Comparison of ENCODE assay signal across 8 cellular contexts in the genomic region with DNA sequence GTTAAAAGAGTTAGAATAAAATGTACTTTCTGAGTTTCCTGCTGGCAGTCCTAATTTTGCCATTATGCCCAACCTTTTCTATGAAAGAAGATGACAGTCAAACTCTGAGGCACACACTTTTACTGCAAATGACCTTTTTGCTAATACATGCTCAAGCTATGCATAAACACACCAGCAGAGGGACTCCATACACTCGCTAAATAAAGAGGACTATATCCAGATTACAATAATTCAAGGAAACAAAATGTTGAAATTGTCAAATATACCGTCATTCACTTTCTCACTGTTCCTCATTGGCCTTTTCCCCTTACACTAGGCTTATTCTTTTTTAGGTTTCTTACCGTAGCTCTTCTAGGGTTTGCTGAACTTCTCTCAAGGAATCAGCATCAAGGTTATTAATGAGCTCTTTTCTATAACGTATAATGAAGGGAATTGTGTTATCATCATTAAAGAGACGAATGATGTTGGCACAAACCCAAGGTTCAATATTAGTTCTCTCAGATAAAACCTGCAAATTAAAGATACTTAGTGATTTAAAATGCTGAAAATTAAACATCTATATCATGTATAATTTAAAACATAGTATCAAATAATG. TPM values are rescaled to one million over a fixed set of nuclear protein-coding genes. Genes with fewer than 3 reads are reported as not detected.
DNase-seq lines count a peak whose midpoint lies in the region; ATAC-seq and TF ChIP-seq lines count a peak whose summit lies in the region.

No MANE protein-coding gene starts in this region.

- H3K4me1 ChIP-seq in CD4-positive, alpha-beta memory T cell (ENCODE audit: insufficient read depth, low read length): peaks cover 14% of the 10 kb centered on the region
- H3K4me1 ChIP-seq in HAP-1 (no peaks in the 10 kb centered on the region), Panc1 (ENCODE audit: control insufficient read depth, insufficient read depth, low read length) (no peaks in the 10 kb centered on the region), endodermal cell (ENCODE audit: control insufficient read depth, insufficient read depth, low read length) (no peaks in the 10 kb centered on the region)

- no peak overlapping the region for H3K27ac ChIP-seq in CD4-positive, alpha-beta memory T cell (ENCODE audit: low read depth, low read length)
- H3K27ac ChIP-seq in Panc1 (ENCODE audit: low read length): no peak overlapping the region
- no peak overlapping the region for H3K27ac ChIP-seq in endodermal cell (ENCODE audit: low read depth, low read length)

- H3K4me1 Mint-ChIP-seq in CD4-positive, alpha-beta memory T cell: peaks cover 16 to 22% (median 20%) of the 10 kb centered on the region in 4 donors
- peaks cover 6% of the 10 kb centered on the region for H3K4me1 Mint-ChIP-seq in endodermal cell

- H3K4me3 ChIP-seq in CD4-positive, alpha-beta memory T cell (ENCODE audit: low read length in 2 of 2): no peak overlapping the region
- H3K4me3 ChIP-seq in HAP-1: no peak overlapping the region
- no peak overlapping the region for H3K4me3 ChIP-seq in Panc1 (ENCODE audit: low read depth in 2 of 2, low read length in 2 of 2)
- no peak overlapping the region for H3K4me3 ChIP-seq in endodermal cell (ENCODE audit: low read length)

- 87 to 93% methylated on average over 3 to 5 of the region's 5 CpGs for whole genome bisulfite sequencing in endodermal cell (ENCODE audit: insufficient coverage in 1 of 2, insufficient read length in 1 of 2), 2 experiments

- in situ Hi-C loops in HAP-1 (cut with MboI; ENCODE audit: low sequenced_read_pairs): no loop called here
- in situ Hi-C loops in Panc1 (cut with HindIII; ENCODE audit: low pct_unique_long_range_greater_than_20kb, low sequenced_read_pairs): no loop called here

- H3K27ac Mint-ChIP-seq in CD4-positive, alpha-beta memory T cell: peak overlapping the region in 1 of 7 donors; percentile 10
- no peak overlapping the region for H3K27ac Mint-ChIP-seq in endodermal cell

- no peak overlapping the region for H3K9ac ChIP-seq in endodermal cell (ENCODE audit: extremely low read depth, low read length, poor library complexity, severe bottlenecking)

- no peaks in the 10 kb centered on the region for H3K27me3 Mint-ChIP-seq in CD4-positive, alpha-beta memory T cell
- no peaks in the 10 kb centered on the region for H3K27me3 Mint-ChIP-seq in endodermal cell (ENCODE audit: insufficient read depth)

- intact Hi-C loops in CD4-positive, alpha-beta memory T cell (cut with micrococcal nuclease): no loop called here
- intact Hi-C loops in Panc1 (cut with micrococcal nuclease; ENCODE audit: unreplicated experiment): no loop called here

- POLR2A ChIA-PET in CD4-positive, alpha-beta memory T cell (lab: Charles Lee; ENCODE audit: partially characterized antibody): no interaction called here
- POLR2A ChIA-PET in Panc1 (lab: Charles Lee): interaction anchor here (1.0 kb wide), 1 partner anchor 25 kb away, joined by 9 read pairs; the partner anchor contains the start of gene SRBD1

- H3K27me3 ChIP-seq in CD4-positive, alpha-beta memory T cell (ENCODE audit: insufficient read depth, low read length): no peaks in the 10 kb centered on the region
- H3K27me3 ChIP-seq in HAP-1 (ENCODE audit: low read depth) (no peaks in the 10 kb centered on the region), Panc1 (ENCODE audit: control insufficient read depth, insufficient read depth, low read length) (no peaks in the 10 kb centered on the region), endodermal cell (ENCODE audit: control insufficient read depth, insufficient read depth, low read length, poor library complexity, severe bottlenecking) (no peaks in the 10 kb centered on the region)

- CTCF ChIA-PET in CD4-positive, alpha-beta memory T cell (lab: Charles Lee; ENCODE audit: partially characterized antibody): interaction anchor here (0.9 to 2.1 kb wide), 6 partner anchors 9 to 64 kb away, joined by 3 to 10 read pairs (median 4); partner anchors contain the start of gene SRBD1
- CTCF ChIA-PET in Panc1 (lab: Charles Lee): interaction anchor here (0.7 to 1.0 kb wide), 5 partner anchors 8 to 744 kb away, joined by 3 to 5 read pairs (median 5); no protein-coding TSS in a partner anchor

- H3K36me3 ChIP-seq in CD4-positive, alpha-beta memory T cell (ENCODE audit: insufficient read depth, low read length): no peaks in the 10 kb centered on the region
- H3K36me3 ChIP-seq in HAP-1 (replicated peaks) (peaks cover 3% of the 10 kb centered on the region; the same call in 1 of the 2 replicates), Panc1 (ENCODE audit: control insufficient read depth, insufficient read depth, low read length) (peaks cover 4% of the 10 kb centered on the region; the same call in 1 of the 2 replicates), endodermal cell (ENCODE audit: control insufficient read depth, insufficient read depth, low read length) (peaks cover 10% of the 10 kb centered on the region)

- DNase-seq in CD4-positive, alpha-beta memory T cell: peak in 3 of 5 donors; percentile 6 to 13 (median 9)
- peak; percentile 23 to 38 for DNase-seq in HAP-1 (ENCODE audit: low spot score in 2 of 2)
- DNase-seq in Panc1 (ENCODE audit: low read depth, low spot score): peak; percentile 27
- DNase-seq in endodermal cell: no peak
- DNase-seq in mucosa of gallbladder (ENCODE audit: low spot score): peak; percentile 28
- DNase-seq in middle frontal gyrus (ENCODE audit: extremely low spot score, low spot score): no peak

- no peak overlapping the region for H3K4me3 Mint-ChIP-seq in CD4-positive, alpha-beta memory T cell
- H3K4me3 Mint-ChIP-seq in endodermal cell: no peak overlapping the region

- ATAC-seq in Panc1 (0 out of 2 replicates have a peak, but pooled peaks have one; percentile 73), GM21390 (IDR thresholded peaks at IDR 0.05; ENCODE audit: unreplicated experiment) (no peak), GM18873 (IDR thresholded peaks at IDR 0.05; ENCODE audit: low FRiP score, unreplicated experiment) (no peak)

- no peaks in the 10 kb centered on the region for H3K9me3 ChIP-seq in CD4-positive, alpha-beta memory T cell (ENCODE audit: control insufficient read depth in 1 of 2, low read length in 2 of 2)
- H3K9me3 ChIP-seq in HAP-1 (no peaks in the 10 kb centered on the region), Panc1 (ENCODE audit: control insufficient read depth, insufficient read depth, low read depth, low read length) (no peaks in the 10 kb centered on the region), endodermal cell (ENCODE audit: control insufficient read depth, low read length) (no peaks in the 10 kb centered on the region)

- H3K36me3 Mint-ChIP-seq in CD4-positive, alpha-beta memory T cell: peaks cover 16% of the 10 kb centered on the region in 2 donors
- H3K36me3 Mint-ChIP-seq in endodermal cell (ENCODE audit: low read depth): peaks cover 16% of the 10 kb centered on the region

- no peaks in the 10 kb centered on the region for H3K9me3 Mint-ChIP-seq in CD4-positive, alpha-beta memory T cell
- peaks cover 1% of the 10 kb centered on the region for H3K9me3 Mint-ChIP-seq in endodermal cell

- no TSS peak for BruUV-seq in Panc1 (replicated peaks; lab: Mats Ljungman, UMichigan)

- TF ChIP-seq CTCF in Panc1 (IDR thresholded peaks at IDR 0.05): peak; percentile 74; the same call in 1 of the 2 replicates
- TF ChIP-seq CTCF in endodermal cell (conservative IDR thresholded peaks at IDR 0.05): peak; percentile 80

RNA-seq across cellular contexts. Expression of gene SRBD1, which starts 25.7 kb away (rescaled TPM):
- total RNA-seq in CD4-positive, alpha-beta memory T cell: 10 to 100 TPM; 22.4 to 23.7 TPM
- polyA plus RNA-seq in CD4-positive, alpha-beta memory T cell: 10 to 100 TPM in 1 of 2 donors, 1 to 10 TPM in 1; 10.0 to 12.2 TPM
- total RNA-seq in Panc1 (2021; ENCODE audit: unreplicated experiment) (9.7 TPM), endodermal cell (10 to 100 TPM; 17.7 to 19.6 TPM), mucosa of gallbladder (13.6 TPM)
- 3.2 TPM for polyA plus RNA-seq in Panc1 (2012; ENCODE audit: insufficient read length)
- polyA plus RNA-seq in endodermal cell (2013, experiment 1 of 2): 18.3 TPM
- 18.3 TPM for polyA plus RNA-seq in endodermal cell (2013, experiment 2 of 2)

Comparison
In these comparisons a context has a peak if more than half of its experiments do, and no peak if none do; other contexts are left out.
1. DNase-seq: peak in CD4-positive, alpha-beta memory T cell (3 of 5), HAP-1 (2 of 2), Panc1 (single experiment) and mucosa of gallbladder (single experiment); none in endodermal cell (single experiment) and middle frontal gyrus (single experiment).